ENCODE assay signal across 8 cellular contexts in the genomic region with DNA sequence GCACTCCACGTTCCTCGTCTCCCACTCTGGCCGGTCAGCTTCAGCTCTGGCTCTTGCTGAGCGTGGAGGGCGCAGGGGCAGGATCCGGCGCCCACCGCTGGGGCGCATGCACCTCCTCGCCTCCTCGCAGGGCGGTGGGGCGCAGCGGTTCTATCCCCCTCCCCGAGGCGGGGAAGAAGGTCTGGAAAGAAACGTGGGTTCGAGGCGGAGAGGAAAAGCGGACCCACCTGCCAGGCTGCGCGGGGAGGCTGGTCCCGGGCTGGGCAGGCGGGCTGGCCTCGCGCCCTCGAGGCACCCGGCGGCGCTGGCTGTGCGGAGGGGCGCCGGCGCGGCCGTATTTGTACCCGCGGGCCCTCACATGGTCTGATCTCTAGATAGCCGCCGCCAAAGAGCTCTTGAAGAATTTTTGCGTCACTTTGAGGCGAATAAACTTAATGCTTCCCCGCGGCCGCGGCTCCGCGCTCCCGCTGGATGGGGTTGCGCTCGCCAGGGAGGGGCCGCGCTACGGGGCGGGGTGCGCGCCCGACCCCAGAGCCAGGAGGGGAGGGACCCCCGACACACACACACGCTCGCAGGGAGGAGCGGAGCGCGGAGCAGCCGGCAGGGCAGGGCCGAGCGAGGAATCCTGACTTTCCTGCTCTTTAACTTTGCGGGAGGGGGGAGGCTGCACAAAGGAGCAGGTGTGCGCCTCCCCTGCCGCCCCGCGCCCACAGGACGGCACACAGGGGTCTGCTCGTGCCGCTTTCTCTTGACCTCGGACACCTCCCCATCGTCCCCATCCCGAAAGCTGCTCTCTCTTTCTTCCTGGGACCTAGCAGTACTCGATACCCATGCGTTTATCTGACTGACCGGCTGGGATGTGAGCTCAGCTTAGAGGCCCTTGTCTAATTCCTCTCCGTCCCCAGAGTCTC. TPM values are rescaled to one million over a fixed set of nuclear protein-coding genes. Genes with fewer than 3 reads are reported as not detected.
DNase-seq lines count a peak whose midpoint lies in the region; ATAC-seq and TF ChIP-seq lines count a peak whose summit lies in the region.

Gene SLC6A4 (minus strand): TSS at position 312 of the 911 bp plus-strand sequence. CDS start 13,739 bp downstream, outside the sequence.

- ATAC-seq in Right ventricle myocardium superior (ENCODE audit: poor library complexity) = peak; percentile 56
- ATAC-seq in GM21528 (IDR thresholded peaks at IDR 0.05; ENCODE audit: low FRiP score, unreplicated experiment) = no peak

- H3K27ac ChIP-seq in ascending aorta (peak within 1 kb of the TSS in 1 of 2 donors; percentile 0), stomach (no peak within 1 kb of the TSS)

- TF ChIP-seq CTCF in ascending aorta (IDR thresholded peaks at IDR 0.05) (no peak), stomach (IDR thresholded peaks at IDR 0.05) (no peak)

- H3K4me3 Mint-ChIP-seq in immature natural killer cell = peak within 1 kb of the TSS; percentile 58 to 79 (median 63)

- H3K27ac Mint-ChIP-seq in immature natural killer cell = no peak within 1 kb of the TSS

- no peaks in the 10 kb centered on the region for H3K36me3 Mint-ChIP-seq in immature natural killer cell

- WGBS in stomach, 5 donors = 2 to 4% (median 4%) methylated on average over 41 to 82 of the region's 82 CpGs

- H3K9me3 ChIP-seq in ascending aorta (no peaks in the 10 kb centered on the region), stomach (no peaks in the 10 kb centered on the region)

- no peak for TF ChIP-seq POLR2A in stomach (IDR thresholded peaks at IDR 0.05)

- H3K4me3 ChIP-seq in ascending aorta (peak within 1 kb of the TSS; percentile 55 to 76), stomach (peak within 1 kb of the TSS; percentile 41 to 60 (median 46))

- intact Hi-C loops in Right ventricle myocardium superior (cut with DNase I) = no loop called here
- intact Hi-C loops in cardiac septum (cut with DNase I) = no loop called here
- intact Hi-C loops in ascending aorta (cut with DNase I) = loop anchor here (2.0 to 5.0 kb wide), 2 partner anchors 42 to 111 kb away; no protein-coding TSS in a partner anchor
- intact Hi-C loops in stomach (cut with DNase I; ENCODE audit: low total_unique reads) = no loop called here

- H3K36me3 ChIP-seq in ascending aorta (no peaks in the 10 kb centered on the region), stomach (no peaks in the 10 kb centered on the region)

- no peak for TF ChIP-seq EP300 in stomach (IDR thresholded peaks at IDR 0.05)

- H3K27me3 Mint-ChIP-seq in immature natural killer cell (ENCODE audit: low read depth in 3 of 3) = peaks cover 12 to 29% (median 23%) of the 10 kb centered on the region in 3 donors

- H3K4me1 ChIP-seq in ascending aorta (peaks cover 0 to 11% of the 10 kb centered on the region in 2 donors), stomach (peaks cover 24 to 46% (median 43%) of the 10 kb centered on the region in 4 donors)

- peaks cover 27 to 38% of the 10 kb centered on the region in 2 donors for H3K4me1 Mint-ChIP-seq in immature natural killer cell

- H3K9me3 Mint-ChIP-seq in immature natural killer cell = no peaks in the 10 kb centered on the region

- H3K27me3 ChIP-seq in ascending aorta (no peaks in the 10 kb centered on the region), stomach (peaks cover 5 to 72% (median 37%) of the 10 kb centered on the region in 3 donors)

- DNase-seq in Right ventricle myocardium superior = no peak
- no peak for DNase-seq in cardiac septum (ENCODE audit: low spot score)
- DNase-seq in ascending aorta (ENCODE audit: low spot score in 2 of 2) = peak in 1 of 2 donors; percentile 64
- DNase-seq in immature natural killer cell = no peak
- DNase-seq in stomach = no peak
- no peak for DNase-seq in SIG-M5 (lab: John Stamatoyannopoulos, UW)
- DNase-seq in NCI-H510A treated with DMSO at 0.1 percent for 48 hours (lab: John Stamatoyannopoulos, UW) = no peak

RNA-seq across cellular contexts. Expression of gene SLC6A4, which starts in this region (rescaled TPM):
- total RNA-seq in Right ventricle myocardium superior (0.75 TPM), cardiac septum (0.70 TPM), ascending aorta (0.85 TPM), stomach (under 1 TPM in 1 of 5 donors, not detected in 4; 0.18 TPM)
- polyA plus RNA-seq in immature natural killer cell (under 1 TPM in 2 of 3 donors, not detected in 1; 0.12 to 0.34 TPM), stomach (under 1 TPM in 1 of 3 donors, not detected in 2; 0.55 TPM)

Comparison
In these comparisons a context has a peak if more than half of its experiments do, and no peak if none do; other contexts are left out.
1. Peak in ATAC-seq in Right ventricle myocardium superior; RNA of the gene not detected or under 1 TPM.